ENCODE assay signal across 2 cellular contexts in the genomic region with DNA sequence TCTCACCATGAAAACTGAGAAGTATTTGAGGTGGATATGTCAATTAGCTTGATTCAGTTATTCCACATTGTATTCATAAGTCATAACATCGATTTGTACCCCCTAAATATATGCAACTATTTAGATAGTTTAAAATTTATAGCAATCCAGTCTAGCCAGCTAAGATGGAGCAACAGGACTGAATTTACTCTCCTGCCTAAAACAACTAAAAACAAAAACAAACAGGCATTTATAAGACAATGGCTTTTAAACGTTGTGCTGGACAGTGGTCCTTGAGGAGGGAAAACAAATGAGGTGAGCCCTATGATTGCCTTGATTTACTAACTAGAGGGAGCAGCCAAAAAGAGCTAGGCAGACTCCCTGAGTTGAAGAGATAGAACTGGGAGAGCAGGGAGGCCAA.
TF ChIP-seq lines count a peak whose summit lies in the region.

No MANE protein-coding gene starts in this region.

TF ChIP-seq in A549, 52 proteins besides CTCF, POLR2A, EP300 and RAD21 (continued from another document):
- TF ChIP-seq, protein P1, sequence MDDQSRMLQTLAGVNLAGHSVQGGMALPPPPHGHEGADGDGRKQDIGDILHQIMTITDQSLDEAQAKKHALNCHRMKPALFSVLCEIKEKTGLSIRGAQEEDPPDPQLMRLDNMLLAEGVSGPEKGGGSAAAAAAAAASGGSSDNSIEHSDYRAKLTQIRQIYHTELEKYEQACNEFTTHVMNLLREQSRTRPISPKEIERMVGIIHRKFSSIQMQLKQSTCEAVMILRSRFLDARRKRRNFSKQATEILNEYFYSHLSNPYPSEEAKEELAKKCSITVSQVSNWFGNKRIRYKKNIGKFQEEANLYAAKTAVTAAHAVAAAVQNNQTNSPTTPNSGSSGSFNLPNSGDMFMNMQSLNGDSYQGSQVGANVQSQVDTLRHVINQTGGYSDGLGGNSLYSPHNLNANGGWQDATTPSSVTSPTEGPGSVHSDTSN (IDR thresholded peaks at IDR 0.05), result no peak
- TF ChIP-seq MAZ (IDR thresholded peaks at IDR 0.05; ENCODE audit: borderline replicate concordance, low read depth, low read length) (no peak), ESRRA (IDR thresholded peaks at IDR 0.05; ENCODE audit: borderline replicate concordance, low read length) (no peak), HDAC2 (IDR thresholded peaks at IDR 0.05) (no peak), RCOR1 (IDR thresholded peaks at IDR 0.05; ENCODE audit: low read depth, low read length) (no peak), SREBF2 (IDR thresholded peaks at IDR 0.05) (no peak), SMC3 (IDR thresholded peaks at IDR 0.05) (no peak)
- TF ChIP-seq, protein P2, sequence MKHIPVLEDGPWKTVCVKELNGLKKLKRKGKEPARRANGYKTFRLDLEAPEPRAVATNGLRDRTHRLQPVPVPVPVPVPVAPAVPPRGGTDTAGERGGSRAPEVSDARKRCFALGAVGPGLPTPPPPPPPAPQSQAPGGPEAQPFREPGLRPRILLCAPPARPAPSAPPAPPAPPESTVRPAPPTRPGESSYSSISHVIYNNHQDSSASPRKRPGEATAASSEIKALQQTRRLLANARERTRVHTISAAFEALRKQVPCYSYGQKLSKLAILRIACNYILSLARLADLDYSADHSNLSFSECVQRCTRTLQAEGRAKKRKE (CRISPR knock-in tag; IDR thresholded peaks at IDR 0.05; ENCODE audit: low read depth), result no peak
- TF ChIP-seq, protein P3, sequence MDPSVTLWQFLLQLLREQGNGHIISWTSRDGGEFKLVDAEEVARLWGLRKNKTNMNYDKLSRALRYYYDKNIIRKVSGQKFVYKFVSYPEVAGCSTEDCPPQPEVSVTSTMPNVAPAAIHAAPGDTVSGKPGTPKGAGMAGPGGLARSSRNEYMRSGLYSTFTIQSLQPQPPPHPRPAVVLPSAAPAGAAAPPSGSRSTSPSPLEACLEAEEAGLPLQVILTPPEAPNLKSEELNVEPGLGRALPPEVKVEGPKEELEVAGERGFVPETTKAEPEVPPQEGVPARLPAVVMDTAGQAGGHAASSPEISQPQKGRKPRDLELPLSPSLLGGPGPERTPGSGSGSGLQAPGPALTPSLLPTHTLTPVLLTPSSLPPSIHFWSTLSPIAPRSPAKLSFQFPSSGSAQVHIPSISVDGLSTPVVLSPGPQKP (IDR thresholded peaks at IDR 0.05; ENCODE audit: low read depth, low read length), result no peak
- TF ChIP-seq, protein P4, sequence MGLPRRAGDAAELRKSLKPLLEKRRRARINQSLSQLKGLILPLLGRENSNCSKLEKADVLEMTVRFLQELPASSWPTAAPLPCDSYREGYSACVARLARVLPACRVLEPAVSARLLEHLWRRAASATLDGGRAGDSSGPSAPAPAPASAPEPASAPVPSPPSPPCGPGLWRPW (IDR thresholded peaks at IDR 0.05), result no peak
TF ChIP-seq in A549: peak in this region for 0.

TF ChIP-seq in K562, 482 proteins besides CTCF, POLR2A, EP300 and RAD21 (continued from another document):
- TF ChIP-seq JUND (IDR thresholded peaks at IDR 0.05; ENCODE audit: borderline replicate concordance, low read depth, low read length) (no peak), JUND (tag; IDR thresholded peaks at IDR 0.05; ENCODE audit: borderline replicate concordance, low read depth, low read length) (no peak), KLF13 (tag; IDR thresholded peaks at IDR 0.05; ENCODE audit: borderline replicate concordance, low read depth) (no peak)
